1 cellular context compared by ENCODE assay signal in the genomic region with DNA sequence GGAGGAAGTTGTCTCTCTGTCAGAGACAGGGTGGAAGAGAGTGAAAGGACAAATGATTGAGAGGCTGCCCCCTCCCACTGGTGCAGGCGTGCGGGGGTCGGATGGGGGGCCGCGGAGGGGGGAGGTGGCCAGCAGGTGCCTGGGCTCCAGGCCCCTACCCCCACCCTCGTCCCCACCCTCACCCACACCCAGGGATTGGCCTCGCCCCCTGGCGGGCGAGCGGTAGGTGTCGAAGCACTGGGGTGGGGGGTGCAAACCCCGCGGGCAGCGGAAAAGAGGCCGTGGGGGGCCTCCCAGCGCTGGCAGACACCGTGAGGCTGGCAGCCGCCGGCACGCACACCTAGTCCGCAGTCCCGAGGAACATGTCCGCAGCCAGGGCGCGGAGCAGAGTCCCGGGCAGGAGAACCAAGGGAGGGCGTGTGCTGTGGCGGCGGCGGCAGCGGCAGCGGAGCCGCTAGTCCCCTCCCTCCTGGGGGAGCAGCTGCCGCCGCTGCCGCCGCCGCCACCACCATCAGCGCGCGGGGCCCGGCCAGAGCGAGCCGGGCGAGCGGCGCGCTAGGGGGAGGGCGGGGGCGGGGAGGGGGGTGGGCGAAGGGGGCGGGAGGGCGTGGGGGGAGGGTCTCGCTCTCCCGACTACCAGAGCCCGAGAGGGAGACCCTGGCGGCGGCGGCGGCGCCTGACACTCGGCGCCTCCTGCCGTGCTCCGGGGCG.
TF ChIP-seq lines count a peak whose summit lies in the region.

A gene (plus strand): TSS at position 682 of the 711 bp plus-strand sequence. CDS start 32 bp downstream, outside the sequence.

TF ChIP-seq in IMR-90, 13 proteins besides CTCF, POLR2A, EP300 and RAD21:
- TF ChIP-seq SMC3 (IDR thresholded peaks at IDR 0.05; ENCODE audit: low read depth, low read length), result peak; percentile 11; the same call in 1 of the 2 replicates
- no peak for TF ChIP-seq RCOR1 (IDR thresholded peaks at IDR 0.05; ENCODE audit: insufficient replicate concordance, low read length)
- peak; percentile 81; the same call in 1 of the 2 replicates for TF ChIP-seq MAZ (IDR thresholded peaks at IDR 0.05; ENCODE audit: borderline replicate concordance, low read depth, low read length)
